ENCODE assay signal across 12 cellular contexts in genomic region chr6:121666809-121667208, GRCh38.
DNase-seq lines count a peak whose midpoint lies in the region; ATAC-seq and TF ChIP-seq lines count a peak whose summit lies in the region.
"Had no signal": no experiment of that assay in that cellular context is flagged by ENCODE, and none has a peak within 500 bp of the region (broad histone marks: within the 10 kb centered on the region; RNA-seq: fewer than 3 reads in every experiment).

No MANE protein-coding gene starts in this region.

- H3K36me3 ChIP-seq in mesodermal cell (ENCODE audit: control insufficient read depth, insufficient read depth, low read length), result no peaks in the 10 kb centered on the region

- TF ChIP-seq POLR2A in NB4 (IDR thresholded peaks at IDR 0.05; ENCODE audit: extremely low read depth, insufficient read length), result no peak

- WGBS in mesodermal cell (ENCODE audit: insufficient coverage in 2 of 2), 2 experiments, result 80 to 100% methylated on average over 1 of the region's 4 CpGs

- H3K9me3 ChIP-seq in mesodermal cell (ENCODE audit: control insufficient read depth, low read length), result no peaks in the 10 kb centered on the region

- H3K4me1 ChIP-seq in mesodermal cell (ENCODE audit: control insufficient read depth, insufficient read depth, low read length, poor library complexity, severe bottlenecking), result peaks cover 13% of the 10 kb centered on the region

- no peak overlapping the region for H3K4me3 ChIP-seq in NB4 (ENCODE audit: low read depth, low read length)
- no peak overlapping the region for H3K4me3 ChIP-seq in mesodermal cell (ENCODE audit: extremely low read depth, insufficient read depth, low read length, poor library complexity, severe bottlenecking)

- TF ChIP-seq CTCF in NB4 (IDR thresholded peaks at IDR 0.05; ENCODE audit: low read depth, low read length), result no peak

- peak overlapping the region; percentile 76 for H3K27ac ChIP-seq in mesodermal cell (ENCODE audit: low read depth, low read length, severe bottlenecking)

- ATAC-seq in GM18907 (IDR thresholded peaks at IDR 0.05; ENCODE audit: unreplicated experiment), result no peak
- ATAC-seq in GM18861 (IDR thresholded peaks at IDR 0.05; ENCODE audit: unreplicated experiment), result no peak

- DNase-seq in DMS53 (lab: John Stamatoyannopoulos, UW) (peak; percentile 45), NB4 (ENCODE audit: low read depth) (peak; percentile 85), dedifferentiated amniotic fluid mesenchymal stem cell (ENCODE audit: extremely low spot score) (peak; percentile 72), NCI-H187 treated with DMSO at 0.1 percent for 48 hours (lab: John Stamatoyannopoulos, UW) (no peak), NCI-H1694 (lab: John Stamatoyannopoulos, UW) (no peak)
- DNase-seq: activated gamma-delta T cell treated with Interleukin-2 at 50 U/mL for 16 hours, DMS79, immature natural killer cell, SHP77 treated with DMSO at 0.1 percent for 48 hours had no signal

Comparison
In these comparisons a context has a peak if more than half of its experiments do, and no peak if none do; other contexts are left out.
1. DNase-seq: peak in DMS53 (single experiment), NB4 (single experiment) and dedifferentiated amniotic fluid mesenchymal stem cell (single experiment); none in NCI-H187 treated with DMSO at 0.1 percent for 48 hours (single experiment) and NCI-H1694 (single experiment).